In genomic region chr17:82702161-82702932, GRCh38 we compare ENCODE assay signal across 19 cellular contexts. TPM values are rescaled to one million over a fixed set of nuclear protein-coding genes. Genes with fewer than 3 reads are reported as not detected.
DNase-seq lines count a peak whose midpoint lies in the region; ATAC-seq, FAIRE-seq and TF ChIP-seq lines count a peak whose summit lies in the region.
"Had no signal": no experiment of that assay in that cellular context is flagged by ENCODE, and none has a peak within 500 bp of the region (broad histone marks: within the 10 kb centered on the region; RNA-seq: fewer than 3 reads in every experiment).

No MANE protein-coding gene starts in this region.

- H3K9me1 ChIP-seq in IMR-90 (ENCODE audit: insufficient read depth, low read length), result peaks cover 5% of the 10 kb centered on the region

- H3K36me3 ChIP-seq in IMR-90 (ENCODE audit: control insufficient read depth, insufficient read depth, low read length) (no peaks in the 10 kb centered on the region), mucosa of descending colon (ENCODE audit: low read depth) (peaks cover 5% of the 10 kb centered on the region)

- no peaks in the 10 kb centered on the region for H3K79me1 ChIP-seq in IMR-90 (ENCODE audit: low read depth in 1 of 2, low read length in 2 of 2)

- peak in 1 of 2 experiments; percentile 39 for DNase-seq in A549 (ENCODE audit: low read depth in 1 of 2, low spot score in 1 of 2)
- DNase-seq in IMR-90, result no peak
- peak; percentile 49 for DNase-seq in ecto neural progenitor cell (ENCODE audit: low spot score)
- peak; percentile 82 to 85 (median 83) for DNase-seq in mucosa of descending colon
- no peak for DNase-seq in effector CD4-positive, alpha-beta T cell
- no peak for DNase-seq in NCI-H146 treated with DMSO at 0.1 percent for 48 hours (lab: John Stamatoyannopoulos, UW; ENCODE audit: unreplicated experiment)
- no peak for DNase-seq in activated T-cell treated with anti-CD3 and anti-CD28 coated beads, Interleukin-2, amount 50 U/mL, for 48 hours
- DNase-seq: ACHN; activated CD4-positive, alpha-beta T cell treated with anti-CD3 and anti-CD28 coated beads, Interleukin-2, amount 10 ng/mL, durations not matched to agents 24 days and 14 days; activated CD8-positive, alpha-beta memory T cell treated with anti-CD3 and anti-CD28 coated beads, Interleukin-2, amount 50 U/mL, for 4 hours; activated naive CD4-positive, alpha-beta T cell; CD8-positive, alpha-beta memory T cell; cortex of kidney; EL; NCI-H1694 treated with DMSO at 0.1 percent for 48 hours; stimulated activated CD4-positive, alpha-beta T cell treated with anti-CD3 and anti-CD28 coated beads, Interleukin-4, amount 100 ng/mL, for 1 hour had no signal

- CTCF ChIA-PET in A549 (lab: Yijun Ruan, JAX) (no interaction called here), IMR-90 (lab: Yijun Ruan, JAX) (no interaction called here)

- H2BK120ac ChIP-seq in IMR-90 (ENCODE audit: low read depth, low read length), result no peak overlapping the region

- H2AK9ac ChIP-seq in IMR-90 (replicated peaks; ENCODE audit: low read depth, low read length, poor library complexity), result no peak overlapping the region

- 57% methylated on average over 20 of the region's 20 CpGs for WGBS in A549 (ENCODE audit: missing lambda C conversion rate)
- 77% methylated on average over 6 of the region's 20 CpGs; no CpG with 5 or more reads in 1 of the 2 experiments for WGBS in IMR-90 (ENCODE audit: extremely low coverage in 2 of 2, insufficient read length in 1 of 2), 2 experiments

- no TSS peak for BruUV-seq in IMR-90 (replicated peaks; lab: Mats Ljungman, UMichigan)

- no peak overlapping the region for H3K9ac ChIP-seq in IMR-90 (ENCODE audit: low read depth, low read length)

- H2AK5ac ChIP-seq in IMR-90 (ENCODE audit: low read depth, low read length), result no peak overlapping the region

- no peak for TF ChIP-seq POLR2A in A549 (IDR thresholded peaks at IDR 0.05; ENCODE audit: low read length)
- TF ChIP-seq POLR2A in IMR-90 (IDR thresholded peaks at IDR 0.05; ENCODE audit: low read depth, low read length), result no peak

- H3K23ac ChIP-seq in IMR-90 (ENCODE audit: low read depth, low read length), result no peak overlapping the region

- POLR2A ChIA-PET in A549 (lab: Yijun Ruan, JAX) (no interaction called here), IMR-90 (lab: Charles Lee; ENCODE audit: unreplicated experiment) (interaction anchor here (1.2 kb wide), 1 partner anchor 24 kb away, joined by 3 read pairs; no protein-coding TSS in a partner anchor)

- peak; percentile 20 to 29; a peak in 1 of 5 replicates for TF ChIP-seq RAD21 in A549 (conservative IDR thresholded peaks at IDR 0.05 in 1 of 2, IDR thresholded peaks at IDR 0.05 in 1 of 2)
- TF ChIP-seq RAD21 in IMR-90 (IDR thresholded peaks at IDR 0.05; ENCODE audit: low read length), result no peak

- intact Hi-C loops in IMR-90 (cut with micrococcal nuclease) (no loop called here), mucosa of descending colon (cut with DNase I, micrococcal nuclease) (no loop called here)

- no peak for ATAC-seq in A549
- ATAC-seq in IMR-90 (ENCODE audit: low read depth), result no peak
- ATAC-seq in mucosa of descending colon, result peak; percentile 64
- no peak for ATAC-seq in HG03520 (IDR thresholded peaks at IDR 0.05; ENCODE audit: unreplicated experiment)
- ATAC-seq: right cardiac atrium had no signal

- H3K4me2 ChIP-seq in A549, result peak overlapping the region; percentile 33
- H3K4me2 ChIP-seq in IMR-90 (ENCODE audit: low read depth, low read length), result no peak overlapping the region

- H2AFZ ChIP-seq in IMR-90 (replicated peaks; ENCODE audit: low read length, poor library complexity), result peak overlapping the region; percentile 53

- no peak for FAIRE-seq in A549 (lab: Jason Lieb, UNC)
- FAIRE-seq: astrocyte had no signal

- H3K27ac ChIP-seq in A549 (0 out of 6 replicates have a peak overlapping the region, but pooled peaks of 1 of the 2 experiments have one; percentile 10), IMR-90 (ENCODE audit: insufficient read depth, low read length) (no peak overlapping the region)

- in situ Hi-C loops in IMR-90 (cut with MboI; ENCODE audit: low sequenced_read_pairs), result no loop called here

- TF ChIP-seq CTCF in A549 (IDR thresholded peaks at IDR 0.05) (no peak), IMR-90 (conservative IDR thresholded peaks at IDR 0.05; ENCODE audit: low read depth, low read length) (no peak), mucosa of descending colon (IDR thresholded peaks at IDR 0.05) (no peak)

- no peak overlapping the region for H2BK15ac ChIP-seq in IMR-90 (ENCODE audit: low read depth, low read length)

- H4K20me1 ChIP-seq in IMR-90 (ENCODE audit: insufficient read depth, low read length), result no peaks in the 10 kb centered on the region

- TF ChIP-seq EP300 in A549 (IDR thresholded peaks at IDR 0.05), result no peak

- no peak overlapping the region for H3K18ac ChIP-seq in IMR-90 (ENCODE audit: low read depth, low read length)

- H3K4ac ChIP-seq in IMR-90 (ENCODE audit: low read depth, low read length), result no peak overlapping the region

- no peak overlapping the region for H2BK5ac ChIP-seq in IMR-90 (ENCODE audit: low read depth, low read length, poor library complexity, severe bottlenecking)

- no peak overlapping the region for H2BK20ac ChIP-seq in IMR-90 (ENCODE audit: low read depth, low read length)

- H3K27me3 ChIP-seq in IMR-90 (ENCODE audit: control insufficient read depth, insufficient read depth, low read length), result peaks cover 10% of the 10 kb centered on the region; the same call in 1 of the 2 replicates

- no peak overlapping the region for H4K5ac ChIP-seq in IMR-90 (ENCODE audit: low read depth, low read length)

- H3K9me3 ChIP-seq in A549 (no peaks in the 10 kb centered on the region), IMR-90 (ENCODE audit: control insufficient read depth, insufficient read depth, low read length) (no peaks in the 10 kb centered on the region), mucosa of descending colon (no peaks in the 10 kb centered on the region)

- no peak overlapping the region for H3K14ac ChIP-seq in IMR-90 (replicated peaks; ENCODE audit: low read depth, low read length)

- dilution Hi-C loops in IMR-90 (cut with HindIII; ENCODE audit: low sequenced_read_pairs, unreplicated experiment), result no loop called here

- H3K4me3 ChIP-seq in A549, result no peak overlapping the region
- H3K4me3 ChIP-seq in IMR-90 (ENCODE audit: insufficient read depth, low read depth, low read length), result no peak overlapping the region
- no peak overlapping the region for H3K4me3 ChIP-seq in mucosa of descending colon

- no peak overlapping the region for H4K91ac ChIP-seq in IMR-90 (ENCODE audit: insufficient read depth, low read depth, low read length)

- H3K4me1 ChIP-seq in A549 (peaks cover 30% of the 10 kb centered on the region), IMR-90 (ENCODE audit: control insufficient read depth, insufficient read depth, low read length) (peaks cover 2% of the 10 kb centered on the region; the same call in 1 of the 2 replicates), mucosa of descending colon (ENCODE audit: low read depth) (peaks cover 32% of the 10 kb centered on the region)

- H3K56ac ChIP-seq in IMR-90 (ENCODE audit: extremely low read depth, insufficient read depth, low read length), result no peak overlapping the region

- H4K8ac ChIP-seq in IMR-90 (ENCODE audit: low read depth in 2 of 2, low read length in 2 of 2), result no peak overlapping the region

RNA-seq across cellular contexts. Expression of gene RAB40B, which starts 3.8 kb away (rescaled TPM):
- polyA plus RNA-seq in A549 (2011; rRNA removed) (5.6 and 5.8 TPM in 2 replicates), A549 (2017; fragmentation: RNase III; extraction: RNeasy Plus Mini Kit Qiagen cat#74134 plus additional on column Dnase treatment) (6.1 to 9.9 TPM (median 9.4 TPM) in 3 replicates), IMR-90 (2012; rRNA removed) (20.0 and 26.1 TPM in 2 replicates)
- 16.0 and 21.6 TPM in 2 replicates for polyA plus RNA-seq in A549 (2012; cell fraction: cytosol; rRNA removed)
- 20.0 and 20.9 TPM in 2 replicates for polyA plus RNA-seq in A549 (2012; cell fraction: nucleus; rRNA removed)
- 1.7 and 2.5 TPM in 2 replicates for polyA minus RNA-seq in A549 (2011; rRNA and poly(A)+ RNA removed)
- total RNA-seq in IMR-90 (2012; rRNA removed) (10.8 and 14.9 TPM in 2 replicates), mucosa of descending colon (10 to 100 TPM; 21.0 to 52.4 (median 23.9) TPM)
- polyA plus RNA-seq in IMR-90 (2012; cell fraction: cytosol; rRNA removed), result 22.2 and 40.3 TPM in 2 replicates
- 16.9 and 51.7 TPM in 2 replicates for polyA plus RNA-seq in IMR-90 (2012; cell fraction: nucleus; rRNA removed; ENCODE audit: low replicate concordance)

RNA-seq across cellular contexts. Expression of gene FN3KRP, which starts 14.2 kb away (rescaled TPM):
- polyA plus RNA-seq in A549 (2011; rRNA removed) (41.1 and 41.7 TPM in 2 replicates), A549 (2017; fragmentation: RNase III; extraction: RNeasy Plus Mini Kit Qiagen cat#74134 plus additional on column Dnase treatment) (60.2 to 62.8 TPM (median 62.4 TPM) in 3 replicates), IMR-90 (2012; rRNA removed) (20.3 and 21.4 TPM in 2 replicates)
- polyA plus RNA-seq in A549 (2012; cell fraction: cytosol; rRNA removed), result 56.0 and 57.0 TPM in 2 replicates
- 45.7 and 54.9 TPM in 2 replicates for polyA plus RNA-seq in A549 (2012; cell fraction: nucleus; rRNA removed)
- 24.6 and 24.9 TPM in 2 replicates for polyA minus RNA-seq in A549 (2011; rRNA and poly(A)+ RNA removed)
- total RNA-seq in IMR-90 (2012; rRNA removed) (18.6 and 20.6 TPM in 2 replicates), mucosa of descending colon (10 to 100 TPM; 30.8 to 36.1 (median 34.8) TPM)
- 15.3 and 16.8 TPM in 2 replicates for polyA plus RNA-seq in IMR-90 (2012; cell fraction: cytosol; rRNA removed)
- 19.8 and 23.1 TPM in 2 replicates for polyA plus RNA-seq in IMR-90 (2012; cell fraction: nucleus; rRNA removed; ENCODE audit: low replicate concordance)

RNA-seq across cellular contexts. Expression of gene FN3K, which starts 33.1 kb away (rescaled TPM):
- polyA plus RNA-seq in A549 (2011; rRNA removed) (1.3 and 1.7 TPM in 2 replicates), A549 (2017; fragmentation: RNase III; extraction: RNeasy Plus Mini Kit Qiagen cat#74134 plus additional on column Dnase treatment) (7.7 to 13.2 TPM (median 11.9 TPM) in 3 replicates), IMR-90 (2012; rRNA removed) (2.0 and 2.9 TPM in 2 replicates)
- polyA plus RNA-seq in A549 (2012; cell fraction: cytosol; rRNA removed), result 3.8 and 4.7 TPM in 2 replicates
- 6.9 and 7.5 TPM in 2 replicates for polyA plus RNA-seq in A549 (2012; cell fraction: nucleus; rRNA removed)
- 2.8 and 3.6 TPM in 2 replicates for polyA minus RNA-seq in A549 (2011; rRNA and poly(A)+ RNA removed)
- total RNA-seq in IMR-90 (2012; rRNA removed) (0.83 and 0.90 TPM in 2 replicates), mucosa of descending colon (10 to 100 TPM; 39.4 to 45.5 (median 40.8) TPM)
- 3.7 and 4.9 TPM in 2 replicates for polyA plus RNA-seq in IMR-90 (2012; cell fraction: cytosol; rRNA removed)
- 8.8 and 25.0 TPM in 2 replicates for polyA plus RNA-seq in IMR-90 (2012; cell fraction: nucleus; rRNA removed; ENCODE audit: low replicate concordance)

RNA-seq across cellular contexts. Expression of gene TBCD, which starts 49.5 kb away (rescaled TPM):
- polyA plus RNA-seq in A549 (2011; rRNA removed), result 33.5 and 44.7 TPM in 2 replicates
- 104 and 105 TPM in 2 replicates for polyA plus RNA-seq in A549 (2012; cell fraction: cytosol; rRNA removed)
- 337 and 389 TPM in 2 replicates for polyA plus RNA-seq in A549 (2012; cell fraction: nucleus; rRNA removed)
- 47.4 to 51.6 TPM (median 49.1 TPM) in 3 replicates for polyA plus RNA-seq in A549 (2017; fragmentation: RNase III; extraction: RNeasy Plus Mini Kit Qiagen cat#74134 plus additional on column Dnase treatment)
- polyA minus RNA-seq in A549 (2011; rRNA and poly(A)+ RNA removed), result 63.6 and 73.0 TPM in 2 replicates
- total RNA-seq in IMR-90 (2012; rRNA removed), result 21.7 and 21.9 TPM in 2 replicates
- 54.5 and 68.0 TPM in 2 replicates for polyA plus RNA-seq in IMR-90 (2012; rRNA removed)
- polyA plus RNA-seq in IMR-90 (2012; cell fraction: cytosol; rRNA removed), result 49.7 and 56.9 TPM in 2 replicates
- 73.6 and 189 TPM in 2 replicates for polyA plus RNA-seq in IMR-90 (2012; cell fraction: nucleus; rRNA removed; ENCODE audit: low replicate concordance)
- 10 to 100 TPM; 41.3 to 76.0 (median 55.4) TPM for total RNA-seq in mucosa of descending colon

RNA-seq across cellular contexts. Expression of gene WDR45B, which starts 54.1 kb away (rescaled TPM):
- polyA plus RNA-seq in A549 (2011; rRNA removed) (124 and 138 TPM in 2 replicates), A549 (2017; fragmentation: RNase III; extraction: RNeasy Plus Mini Kit Qiagen cat#74134 plus additional on column Dnase treatment) (88.2 to 94.0 TPM (median 89.6 TPM) in 3 replicates), IMR-90 (2012; rRNA removed) (99.1 and 110 TPM in 2 replicates)
- polyA plus RNA-seq in A549 (2012; cell fraction: cytosol; rRNA removed), result 98.5 and 120 TPM in 2 replicates
- polyA plus RNA-seq in A549 (2012; cell fraction: nucleus; rRNA removed), result 88.3 and 111 TPM in 2 replicates
- polyA minus RNA-seq in A549 (2011; rRNA and poly(A)+ RNA removed), result 69.5 and 82.7 TPM in 2 replicates
- total RNA-seq in IMR-90 (2012; rRNA removed) (65.8 and 98.2 TPM in 2 replicates), mucosa of descending colon (10 to 100 TPM; 69.0 to 76.0 (median 74.4) TPM)
- 56.2 and 79.8 TPM in 2 replicates for polyA plus RNA-seq in IMR-90 (2012; cell fraction: cytosol; rRNA removed)
- 92.4 and 155 TPM in 2 replicates for polyA plus RNA-seq in IMR-90 (2012; cell fraction: nucleus; rRNA removed; ENCODE audit: low replicate concordance)

Comparison
In these comparisons a context has a peak if more than half of its experiments do, and no peak if none do; other contexts are left out.
1. DNase-seq: peak in ecto neural progenitor cell (single experiment) and mucosa of descending colon (3 of 3); none in IMR-90 (single experiment), effector CD4-positive, alpha-beta T cell (single experiment), NCI-H146 treated with DMSO at 0.1 percent for 48 hours (single experiment) and activated T-cell treated with anti-CD3 and anti-CD28 coated beads, Interleukin-2, amount 50 U/mL, for 48 hours (0 of 2).
2. RNA of gene FN3K, which starts 33.1 kb away (total RNA-seq): 39.4 to 45.5 TPM in mucosa of descending colon; 0.83 to 0.90 TPM in IMR-90; every median in the first group is over 10 times any median in the second.